In the genomic region with DNA sequence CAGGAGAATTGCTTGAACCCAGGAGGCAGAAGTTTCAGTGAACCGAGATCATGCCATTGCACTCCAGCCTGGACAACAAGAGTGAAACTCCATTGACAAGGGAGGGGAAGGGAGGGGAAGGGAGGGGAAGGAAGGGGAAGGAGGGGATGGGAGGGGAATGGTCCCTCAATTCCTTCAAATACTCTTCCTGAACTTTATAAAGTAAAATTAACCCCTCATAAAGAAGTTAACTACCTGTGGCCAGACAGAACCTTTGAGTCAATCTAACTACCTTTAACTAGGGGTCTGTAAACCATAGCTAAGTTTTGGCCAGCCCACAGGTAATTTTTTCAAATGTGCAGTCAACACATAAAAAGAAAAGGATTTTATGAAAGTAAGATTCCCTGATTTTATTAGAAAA, we compare ENCODE assay signal across 13 cellular contexts.
A peak's percentile ranks its signal among the peaks of the same experiment; 100 is the strongest.
DNase-seq lines count a peak whose midpoint lies in the region; ATAC-seq and TF ChIP-seq lines count a peak whose summit lies in the region.
"Had no signal": no experiment of that assay in that cellular context is flagged by ENCODE, and none has a peak within 500 bp of the region (broad histone marks: within the 10 kb centered on the region; RNA-seq: fewer than 3 reads in every experiment).

No MANE protein-coding gene starts in this region.

- POLR2A ChIA-PET in RWPE1 (lab: Yijun Ruan, JAX; ENCODE audit: low non-redundant PET): interaction anchor here (0.6 kb wide), 1 partner anchor 276 kb away, joined by 3 read pairs; no protein-coding TSS in a partner anchor
- POLR2A ChIA-PET in naive thymus-derived CD4-positive, alpha-beta T cell (lab: Charles Lee): interaction anchor here (0.6 to 0.9 kb wide), 2 partner anchors 8 to 131 kb away, joined by 3 read pairs; partner anchors contain the start of gene ZMYND8

- no peak overlapping the region for H3K4ac ChIP-seq in neuronal stem cell (ENCODE audit: low read length)

- CTCF ChIA-PET in activated naive CD4-positive, alpha-beta T cell treated with anti-CD3 and anti-CD28 coated beads, Interleukin-2, amount 10 ng/mL, durations not matched to agents 7 days and 5 days (lab: Charles Lee): no interaction called here
- CTCF ChIA-PET in RWPE1 (lab: Yijun Ruan, JAX): interaction anchor here (0.5 to 1.6 kb wide), 4 partner anchors 27 to 461 kb away, joined by 3 to 4 read pairs (median 3); no protein-coding TSS in a partner anchor
- CTCF ChIA-PET in naive thymus-derived CD4-positive, alpha-beta T cell (lab: Charles Lee): no interaction called here

- no peak overlapping the region for H4K91ac ChIP-seq in neuronal stem cell (ENCODE audit: low read depth, low read length, poor library complexity)

- no peaks in the 10 kb centered on the region for H3K9me3 ChIP-seq in naive thymus-derived CD4-positive, alpha-beta T cell (ENCODE audit: control insufficient read depth in 2 of 3, low read length in 3 of 3)
- H3K9me3 ChIP-seq in neuronal stem cell (replicated peaks in 1 of 2; ENCODE audit: control insufficient read depth in 2 of 2, insufficient read depth in 1 of 2, low read depth in 1 of 2, low read length in 2 of 2): no peaks in the 10 kb centered on the region
- no peaks in the 10 kb centered on the region for H3K9me3 ChIP-seq in WERI-Rb-1 (ENCODE audit: severe bottlenecking)
- H3K9me3 ChIP-seq: BE2C, Caco-2, HAP-1 had no signal

- H3K36me3 Mint-ChIP-seq in activated naive CD4-positive, alpha-beta T cell treated with anti-CD3 and anti-CD28 coated beads, Interleukin-2, amount 10 ng/mL, durations not matched to agents 7 days and 5 days: peaks cover 63% of the 10 kb centered on the region
- H3K36me3 Mint-ChIP-seq in activated naive CD4-positive, alpha-beta T cell treated with anti-CD3 and anti-CD28 coated beads, Interleukin-2, amount 50 U/mL, for 72 hours: peaks cover 13 to 20% of the 10 kb centered on the region in 2 donors
- H3K36me3 Mint-ChIP-seq in naive thymus-derived CD4-positive, alpha-beta T cell: peaks cover 10 to 50% (median 27%) of the 10 kb centered on the region in 5 donors

- no peak overlapping the region for H3K9ac ChIP-seq in neuronal stem cell (ENCODE audit: low read depth, low read length, poor library complexity)

- H3K27ac Mint-ChIP-seq in activated naive CD4-positive, alpha-beta T cell treated with anti-CD3 and anti-CD28 coated beads, Interleukin-2, amount 10 ng/mL, durations not matched to agents 7 days and 5 days: peak overlapping the region; percentile 81
- peak overlapping the region in 1 of 2 donors; percentile 2 for H3K27ac Mint-ChIP-seq in activated naive CD4-positive, alpha-beta T cell treated with anti-CD3 and anti-CD28 coated beads, Interleukin-2, amount 50 U/mL, for 72 hours
- H3K27ac Mint-ChIP-seq in naive thymus-derived CD4-positive, alpha-beta T cell: peak overlapping the region in 5 of 9 donors; percentile 8 to 54 (median 49)
- H3K27ac Mint-ChIP-seq: CD4-positive, alpha-beta T cell had no signal

- DNase-seq in activated naive CD4-positive, alpha-beta T cell treated with anti-CD3 and anti-CD28 coated beads, Interleukin-2, amount 10 ng/mL, durations not matched to agents 7 days and 5 days: no peak
- DNase-seq in activated naive CD4-positive, alpha-beta T cell treated with anti-CD3 and anti-CD28 coated beads, Interleukin-2, amount 50 U/mL, for 72 hours (ENCODE audit: low spot score in 2 of 2): no peak
- DNase-seq in RWPE1 (ENCODE audit: low spot score) (no peak), neuronal stem cell (ENCODE audit: low spot score) (no peak), WERI-Rb-1 (no peak)
- no peak for DNase-seq in naive thymus-derived CD4-positive, alpha-beta T cell
- DNase-seq in activated CD4-positive, alpha-beta T cell treated with anti-CD3 and anti-CD28 coated beads for 48 hours: no peak
- DNase-seq: BE2C; Caco-2; CD4-positive, alpha-beta T cell; IMR-90 had no signal

- no peak overlapping the region for H3K18ac ChIP-seq in neuronal stem cell (ENCODE audit: low read length)

- no peaks in the 10 kb centered on the region for H3K9me3 Mint-ChIP-seq in activated naive CD4-positive, alpha-beta T cell treated with anti-CD3 and anti-CD28 coated beads, Interleukin-2, amount 10 ng/mL, durations not matched to agents 7 days and 5 days
- no peaks in the 10 kb centered on the region for H3K9me3 Mint-ChIP-seq in activated naive CD4-positive, alpha-beta T cell treated with anti-CD3 and anti-CD28 coated beads, Interleukin-2, amount 50 U/mL, for 72 hours
- no peaks in the 10 kb centered on the region for H3K9me3 Mint-ChIP-seq in naive thymus-derived CD4-positive, alpha-beta T cell
- H3K9me3 Mint-ChIP-seq: CD4-positive, alpha-beta T cell had no signal

- H3K14ac ChIP-seq in neuronal stem cell (ENCODE audit: low read length): no peak overlapping the region

- H4K8ac ChIP-seq in neuronal stem cell (ENCODE audit: low read depth, low read length): no peak overlapping the region

- no peaks in the 10 kb centered on the region for H3K79me1 ChIP-seq in neuronal stem cell (ENCODE audit: low read depth, low read length)

- H3K4me1 ChIP-seq in naive thymus-derived CD4-positive, alpha-beta T cell (ENCODE audit: control insufficient read depth in 2 of 2, insufficient read depth in 2 of 2, low read length in 2 of 2): no peaks in the 10 kb centered on the region
- no peaks in the 10 kb centered on the region for H3K4me1 ChIP-seq in neuronal stem cell (ENCODE audit: control insufficient read depth in 2 of 2, insufficient read depth in 1 of 2, low read depth in 1 of 2, low read length in 2 of 2)
- H3K4me1 ChIP-seq: BE2C, Caco-2, HAP-1 had no signal

- no peak for ATAC-seq in activated naive CD4-positive, alpha-beta T cell treated with anti-CD3 and anti-CD28 coated beads, Interleukin-2, amount 50 U/mL, for 72 hours
- no peak for ATAC-seq in naive thymus-derived CD4-positive, alpha-beta T cell

- no peak overlapping the region for H2BK120ac ChIP-seq in neuronal stem cell (ENCODE audit: low read depth, low read length)

- H3K4me2 ChIP-seq in neuronal stem cell (ENCODE audit: insufficient read depth, low read length, poor library complexity, severe bottlenecking): no peak overlapping the region

- H3K4me1 Mint-ChIP-seq in activated naive CD4-positive, alpha-beta T cell treated with anti-CD3 and anti-CD28 coated beads, Interleukin-2, amount 10 ng/mL, durations not matched to agents 7 days and 5 days: peaks cover 33% of the 10 kb centered on the region
- H3K4me1 Mint-ChIP-seq in naive thymus-derived CD4-positive, alpha-beta T cell: peaks cover 0 to 12% (median 7%) of the 10 kb centered on the region in 7 donors

- no peak overlapping the region for H2BK15ac ChIP-seq in neuronal stem cell (ENCODE audit: low read length)

- peaks cover 5 to 90% (median 35%) of the 10 kb centered on the region in 3 experiments for H3K36me3 ChIP-seq in naive thymus-derived CD4-positive, alpha-beta T cell (ENCODE audit: control insufficient read depth in 2 of 3, insufficient read depth in 3 of 3, low read length in 3 of 3)
- H3K36me3 ChIP-seq in neuronal stem cell (replicated peaks in 1 of 2; ENCODE audit: control insufficient read depth in 2 of 2, insufficient read depth in 2 of 2, low read length in 2 of 2) (peaks cover 49 to 100% of the 10 kb centered on the region in 2 donors), WERI-Rb-1 (peaks cover 83% of the 10 kb centered on the region)

- no peak overlapping the region for H3K4me3 Mint-ChIP-seq in activated naive CD4-positive, alpha-beta T cell treated with anti-CD3 and anti-CD28 coated beads, Interleukin-2, amount 10 ng/mL, durations not matched to agents 7 days and 5 days
- H3K4me3 Mint-ChIP-seq in naive thymus-derived CD4-positive, alpha-beta T cell: peak overlapping the region in 1 of 10 donors; percentile 10
- H3K4me3 Mint-ChIP-seq: CD4-positive, alpha-beta T cell had no signal

- no peak overlapping the region for H3K4me3 ChIP-seq in naive thymus-derived CD4-positive, alpha-beta T cell (ENCODE audit: low read length)
- H3K4me3 ChIP-seq in neuronal stem cell (ENCODE audit: low read length in 2 of 2) (no peak overlapping the region), WERI-Rb-1 (ENCODE audit: low read depth, low read length) (no peak overlapping the region)
- H3K4me3 ChIP-seq: HAP-1 had no signal

- no peaks in the 10 kb centered on the region for H3K27me3 ChIP-seq in naive thymus-derived CD4-positive, alpha-beta T cell (ENCODE audit: control insufficient read depth in 2 of 2, insufficient read depth in 2 of 2, low read length in 2 of 2)
- no peaks in the 10 kb centered on the region for H3K27me3 ChIP-seq in neuronal stem cell (ENCODE audit: control insufficient read depth in 3 of 3, insufficient read depth in 3 of 3, low read depth in 1 of 3, low read length in 3 of 3)
- no peaks in the 10 kb centered on the region for H3K27me3 ChIP-seq in WERI-Rb-1 (ENCODE audit: insufficient read depth, low read depth, severe bottlenecking)
- H3K27me3 ChIP-seq: BE2C had no signal

- no peak overlapping the region for H2BK12ac ChIP-seq in neuronal stem cell (ENCODE audit: low read length)

- no peak overlapping the region for H3K23ac ChIP-seq in neuronal stem cell (ENCODE audit: low read depth, low read length, poor library complexity)

- no CpG with 5 or more reads among the region's 1 CpG for WGBS in neuronal stem cell (ENCODE audit: extremely low coverage in 2 of 2, insufficient read length in 2 of 2, insufficient replicate concordance in 1 of 2), 2 donors

- H3K27ac ChIP-seq in RWPE1: peak overlapping the region; percentile 46
- H3K27ac ChIP-seq in naive thymus-derived CD4-positive, alpha-beta T cell (ENCODE audit: low read depth, low read length): no peak overlapping the region
- no peak overlapping the region for H3K27ac ChIP-seq in neuronal stem cell (replicated peaks; ENCODE audit: low read length)
- H3K27ac ChIP-seq in WERI-Rb-1: no peak overlapping the region
- H3K27ac ChIP-seq: C4-2B had no signal

- no peak overlapping the region for H2AFZ ChIP-seq in neuronal stem cell (ENCODE audit: low read length)

- H3K27me3 Mint-ChIP-seq in activated naive CD4-positive, alpha-beta T cell treated with anti-CD3 and anti-CD28 coated beads, Interleukin-2, amount 10 ng/mL, durations not matched to agents 7 days and 5 days: no peaks in the 10 kb centered on the region
- H3K27me3 Mint-ChIP-seq in naive thymus-derived CD4-positive, alpha-beta T cell: no peaks in the 10 kb centered on the region
- H3K27me3 Mint-ChIP-seq: CD4-positive, alpha-beta T cell had no signal

- H2BK5ac ChIP-seq in neuronal stem cell (ENCODE audit: low read length): no peak overlapping the region

- TF ChIP-seq CTCF in RWPE1 (conservative IDR thresholded peaks at IDR 0.05; ENCODE audit: low read depth): no peak
- TF ChIP-seq CTCF in WERI-Rb-1 (IDR thresholded peaks at IDR 0.05; ENCODE audit: low read depth, low read length): no peak

- intact Hi-C loops in naive thymus-derived CD4-positive, alpha-beta T cell (cut with micrococcal nuclease): no loop called here

- H2AK5ac ChIP-seq in neuronal stem cell (ENCODE audit: low read depth, low read length): no peak overlapping the region
